Comparison of ENCODE assay signal across 1 cellular context in genomic region chr15:73226064-73226463, GRCh38.
TF ChIP-seq lines count a peak whose summit lies in the region.

No MANE protein-coding gene starts in this region.

TF ChIP-seq in K562, 482 proteins besides CTCF, POLR2A, EP300 and RAD21:
- TF ChIP-seq RBM34 (IDR thresholded peaks at IDR 0.05; ENCODE audit: borderline replicate concordance, insufficient read depth, low read length) (no peak), ZNF57 (CRISPR knock-in tag; IDR thresholded peaks at IDR 0.05) (no peak), IRF9 (tag; IDR thresholded peaks at IDR 0.05) (no peak), TCF7L2 (IDR thresholded peaks at IDR 0.05; ENCODE audit: low read depth, low read length) (no peak), TEAD1 (CRISPR knock-in tag; IDR thresholded peaks at IDR 0.05) (no peak), XRCC5 (IDR thresholded peaks at IDR 0.05; ENCODE audit: low read depth, low read length) (no peak), ZNF354B (CRISPR knock-in tag; IDR thresholded peaks at IDR 0.05) (no peak), STAT5B (CRISPR knock-in tag; IDR thresholded peaks at IDR 0.05) (no peak), ZNF512 (tag; IDR thresholded peaks at IDR 0.05) (no peak), ZNF668 (CRISPR knock-in tag; IDR thresholded peaks at IDR 0.05) (no peak), CCAR2 (IDR thresholded peaks at IDR 0.05; ENCODE audit: low read depth, low read length) (no peak), TFAP4 (CRISPR knock-in tag; IDR thresholded peaks at IDR 0.05; ENCODE audit: borderline replicate concordance) (no peak), BRCA1 (IDR thresholded peaks at IDR 0.05) (no peak), BRCA1 (CRISPR knock-in tag; IDR thresholded peaks at IDR 0.05) (no peak), PHF21A (IDR thresholded peaks at IDR 0.05; ENCODE audit: borderline replicate concordance, low read depth) (no peak), ZNF766 (CRISPR knock-in tag; conservative IDR thresholded peaks at IDR 0.05) (no peak), BCLAF1 (IDR thresholded peaks at IDR 0.05; ENCODE audit: borderline replicate concordance in 1 of 2, control insufficient read depth in 1 of 2, low read depth in 2 of 2, low read length in 1 of 2) (no peak)
